In genomic region chr13:98254541-98254940, GRCh38 we compare ENCODE assay signal across 1 cellular context.
TF ChIP-seq lines count a peak whose summit lies in the region.

No MANE protein-coding gene starts in this region.

TF ChIP-seq in SK-N-SH, 30 proteins besides CTCF, POLR2A, EP300 and RAD21 (continued from another document):
- TF ChIP-seq MEF2A (IDR thresholded peaks at IDR 0.05; ENCODE audit: borderline replicate concordance, low read depth) (no peak), TEAD4 (IDR thresholded peaks at IDR 0.05; ENCODE audit: borderline replicate concordance, insufficient read depth) (no peak), USF1 (IDR thresholded peaks at IDR 0.05; ENCODE audit: borderline replicate concordance, low read depth) (no peak), GATA2 (CRISPR knock-in tag; IDR thresholded peaks at IDR 0.05) (no peak), SIN3A (IDR thresholded peaks at IDR 0.05; ENCODE audit: borderline replicate concordance, low read depth, low read length) (no peak), REST (IDR thresholded peaks at IDR 0.05; ENCODE audit: low read depth, low read length) (no peak), IRF3 (IDR thresholded peaks at IDR 0.05; ENCODE audit: low read depth, low read length) (no peak), CHD2 (IDR thresholded peaks at IDR 0.05; ENCODE audit: low read length, partially characterized antibody) (no peak), FOSL2 (IDR thresholded peaks at IDR 0.05; ENCODE audit: borderline replicate concordance, low read depth) (no peak), FOXM1 (IDR thresholded peaks at IDR 0.05; ENCODE audit: low read depth) (no peak), RCOR1 (IDR thresholded peaks at IDR 0.05; ENCODE audit: low read length) (no peak), RFX5 (IDR thresholded peaks at IDR 0.05; ENCODE audit: low read length) (no peak), ELF1 (IDR thresholded peaks at IDR 0.05) (no peak), MXI1 (IDR thresholded peaks at IDR 0.05; ENCODE audit: low read depth, low read length) (no peak), EZH2phosphoT487 (IDR thresholded peaks at IDR 0.05; ENCODE audit: borderline replicate concordance, low read depth) (no peak), USF2 (IDR thresholded peaks at IDR 0.05; ENCODE audit: borderline replicate concordance, low read depth, low read length) (no peak), SMC3 (IDR thresholded peaks at IDR 0.05; ENCODE audit: low read depth, low read length) (no peak), POLR2AphosphoS5 (IDR thresholded peaks at IDR 0.05; ENCODE audit: low read depth, low read length) (peak; percentile 65), FOXJ3 (CRISPR knock-in tag; IDR thresholded peaks at IDR 0.05) (no peak), MAX (IDR thresholded peaks at IDR 0.05; ENCODE audit: low read depth) (no peak), NFIC (IDR thresholded peaks at IDR 0.05; ENCODE audit: borderline replicate concordance) (no peak), PBX3 (IDR thresholded peaks at IDR 0.05) (peak; percentile 17; the same call in 1 of the 2 replicates), YY1 (IDR thresholded peaks at IDR 0.05; ENCODE audit: low read depth) (peak; percentile 17; the same call in 1 of the 2 replicates), TAF1 (IDR thresholded peaks at IDR 0.05; ENCODE audit: borderline replicate concordance, low read depth, low read length) (no peak), GABPA (IDR thresholded peaks at IDR 0.05; ENCODE audit: low read depth) (no peak), RXRA (IDR thresholded peaks at IDR 0.05; ENCODE audit: borderline replicate concordance, low read depth) (no peak), ZBTB33 (IDR thresholded peaks at IDR 0.05; ENCODE audit: borderline replicate concordance, low read depth) (no peak), NRF1 (IDR thresholded peaks at IDR 0.05; ENCODE audit: low read depth, low read length) (no peak), JUND (IDR thresholded peaks at IDR 0.05) (0 out of 2 replicates have a peak, but pooled peaks have one; percentile 13)
TF ChIP-seq in SK-N-SH: peak in this region for 5.
